ENCODE assay signal across 8 cellular contexts in the genomic region with DNA sequence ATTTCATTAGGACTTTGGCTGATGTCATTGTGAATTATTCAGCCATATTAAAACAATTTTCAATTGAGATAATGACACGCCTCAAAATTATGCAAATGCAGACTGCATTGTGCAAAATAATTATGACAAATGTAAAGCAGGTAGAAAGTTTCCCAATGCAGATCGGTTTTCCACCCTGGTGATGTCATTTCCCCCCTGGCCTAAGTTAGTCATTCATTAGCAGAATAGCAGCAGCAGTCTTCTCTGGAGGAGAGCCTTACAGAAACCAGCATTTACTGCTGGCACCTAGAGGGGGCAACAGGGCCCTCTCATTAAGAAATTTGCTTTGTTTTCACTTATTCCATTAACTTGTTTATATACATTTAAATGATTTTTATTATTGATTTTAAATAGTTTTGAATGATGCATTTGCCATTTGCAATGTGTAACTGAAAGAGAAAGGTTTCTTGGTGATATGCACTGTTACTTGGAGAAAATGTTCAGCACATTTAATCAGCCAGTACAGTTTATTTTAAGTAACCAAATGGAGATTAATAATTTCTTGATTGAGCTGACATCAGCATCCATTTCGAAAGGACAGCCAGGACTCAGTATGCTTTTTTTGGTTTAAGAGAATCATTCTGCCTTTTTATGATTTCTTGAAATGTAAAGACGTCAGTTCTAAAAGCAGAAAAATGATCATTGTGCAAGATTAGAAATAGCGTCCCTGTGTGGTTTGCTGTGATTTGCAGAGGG. TPM values are rescaled to one million over a fixed set of nuclear protein-coding genes. Genes with fewer than 3 reads are reported as not detected.
A peak's percentile ranks its signal among the peaks of the same experiment; 100 is the strongest.
DNase-seq lines count a peak whose midpoint lies in the region; ATAC-seq and TF ChIP-seq lines count a peak whose summit lies in the region.

No MANE protein-coding gene starts in this region.

- ATAC-seq in GM18520 (IDR thresholded peaks at IDR 0.05; ENCODE audit: unreplicated experiment) (peak; percentile 36), HG02981 (IDR thresholded peaks at IDR 0.05; ENCODE audit: unreplicated experiment) (peak; percentile 37)

- H3K36me3 ChIP-seq in BE2C (no peaks in the 10 kb centered on the region), right atrium auricular region (no peaks in the 10 kb centered on the region), skeletal muscle satellite cell (ENCODE audit: insufficient read depth, low read length) (no peaks in the 10 kb centered on the region)

- H3K9ac ChIP-seq in skeletal muscle satellite cell (ENCODE audit: low read depth, low read length): peak overlapping the region; percentile 12

- H3K27me3 ChIP-seq in BE2C: no peaks in the 10 kb centered on the region
- no peaks in the 10 kb centered on the region for H3K27me3 ChIP-seq in right atrium auricular region
- no peaks in the 10 kb centered on the region for H3K27me3 ChIP-seq in skeletal muscle satellite cell (ENCODE audit: control insufficient read depth, insufficient read depth, low read length)

- peaks cover 5% of the 10 kb centered on the region; the same call in 1 of the 2 replicates for H3K4me1 ChIP-seq in BE2C
- H3K4me1 ChIP-seq in right atrium auricular region: peaks cover 0 to 15% of the 10 kb centered on the region in 2 donors
- H3K4me1 ChIP-seq in skeletal muscle satellite cell (ENCODE audit: control insufficient read depth, insufficient read depth, low read length): peaks cover 14% of the 10 kb centered on the region

- peak; percentile 51 for DNase-seq in BE2C
- DNase-seq in NOMO-1 (lab: John Stamatoyannopoulos, UW; ENCODE audit: unreplicated experiment in 2 of 2): peak; percentile 53 to 62
- peak; percentile 60 for DNase-seq in activated naive CD4-positive, alpha-beta T cell treated with Interleukin-2 at 50 U/mL for 16 hours
- DNase-seq in right atrium auricular region (ENCODE audit: low spot score): peak; percentile 62
- no peak for DNase-seq in NCI-H1105 (lab: John Stamatoyannopoulos, UW)

- H3K4me3 ChIP-seq in BE2C (ENCODE audit: low read depth, low read length) (peak overlapping the region; percentile 83), right atrium auricular region (peak overlapping the region in 1 of 2 donors; percentile 73), skeletal muscle satellite cell (ENCODE audit: low read length) (peak overlapping the region; percentile 83)

- H3K4me2 ChIP-seq in skeletal muscle satellite cell (ENCODE audit: low read length): peak overlapping the region; percentile 95

- TF ChIP-seq CTCF in BE2C (IDR thresholded peaks at IDR 0.05; ENCODE audit: low read depth, low read length) (peak; percentile 41; the same call in 1 of the 2 replicates), right atrium auricular region (IDR thresholded peaks at IDR 0.05) (peak in 1 of 2 donors; percentile 38)

- H3K9me3 ChIP-seq in BE2C (no peaks in the 10 kb centered on the region), right atrium auricular region (no peaks in the 10 kb centered on the region), skeletal muscle satellite cell (replicated peaks; ENCODE audit: low read length) (no peaks in the 10 kb centered on the region)

- H3K27ac ChIP-seq in right atrium auricular region: peak overlapping the region; percentile 95 to 96

RNA-seq across cellular contexts. Expression of a gene that starts 3.4 kb away (rescaled TPM):
- 7.2 TPM for polyA plus RNA-seq in BE2C (2012; ENCODE audit: insufficient read depth, insufficient read length, low read depth)
- total RNA-seq in right atrium auricular region: 10 to 100 TPM; 37.9 to 53.4 TPM
- total RNA-seq in skeletal muscle satellite cell (2012; rRNA removed): 22.3 and 30.4 TPM in 2 replicates
